13 cellular contexts compared by ENCODE assay signal in genomic region chr2:218448934-218449333, GRCh38. TPM values are rescaled to one million over a fixed set of nuclear protein-coding genes. Genes with fewer than 3 reads are reported as not detected.
A peak's percentile ranks its signal among the peaks of the same experiment; 100 is the strongest.
DNase-seq lines count a peak whose midpoint lies in the region; ATAC-seq lines count a peak whose summit lies in the region.
"Had no signal": no experiment of that assay in that cellular context is flagged by ENCODE, and none has a peak within 500 bp of the region (broad histone marks: within the 10 kb centered on the region; RNA-seq: fewer than 3 reads in every experiment).

No MANE protein-coding gene starts in this region.

- H3K79me1 ChIP-seq in mesenchymal stem cell (replicated peaks; ENCODE audit: low read length, poor library complexity, severe bottlenecking), result peaks cover 2% of the 10 kb centered on the region

- H2AK5ac ChIP-seq in mesenchymal stem cell (ENCODE audit: low read length, severe bottlenecking), result no peak overlapping the region

- no peak overlapping the region for H3K4me3 Mint-ChIP-seq in activated T-cell treated with anti-CD3 and anti-CD28 coated beads, Interleukin-2, amount 50 U/mL, for 72 hours

- no peaks in the 10 kb centered on the region for H3K27me3 ChIP-seq in mesenchymal stem cell (ENCODE audit: control insufficient read depth in 1 of 2, insufficient read depth in 1 of 2, low read length in 2 of 2)
- H3K27me3 ChIP-seq: heart right ventricle had no signal

- H3K14ac ChIP-seq in mesenchymal stem cell (ENCODE audit: low read length in 2 of 2), result no peak overlapping the region

- no peak overlapping the region for H2BK15ac ChIP-seq in mesenchymal stem cell (ENCODE audit: low read depth, poor library complexity, severe bottlenecking)

- no peak overlapping the region for H3K4ac ChIP-seq in mesenchymal stem cell (ENCODE audit: low read depth in 1 of 2, low read length in 2 of 2)

- H3K9ac ChIP-seq in mesenchymal stem cell (ENCODE audit: low read length), result no peak overlapping the region

- H3K27ac ChIP-seq in mesenchymal stem cell (ENCODE audit: low read length, poor library complexity, severe bottlenecking), result no peak overlapping the region
- H3K27ac ChIP-seq: coronary artery, heart right ventricle had no signal

- no peak overlapping the region for H3K18ac ChIP-seq in mesenchymal stem cell (ENCODE audit: low read depth in 1 of 2, low read length in 2 of 2)

- H3K36me3 ChIP-seq in mesenchymal stem cell (ENCODE audit: control insufficient read depth in 1 of 2, insufficient read depth in 2 of 2, low read depth in 1 of 2, low read length in 2 of 2), result peaks cover 3 to 37% of the 10 kb centered on the region in 2 experiments

- H4K8ac ChIP-seq in mesenchymal stem cell (ENCODE audit: low read length), result no peak overlapping the region

- H3K4me2 ChIP-seq in mesenchymal stem cell (ENCODE audit: low read length, poor library complexity, severe bottlenecking), result no peak overlapping the region

- no peak overlapping the region for H3K23ac ChIP-seq in mesenchymal stem cell (ENCODE audit: low read length in 2 of 2)

- H2BK12ac ChIP-seq in mesenchymal stem cell (ENCODE audit: low read length in 2 of 2), result no peak overlapping the region

- H3K4me1 ChIP-seq in mesenchymal stem cell (ENCODE audit: control insufficient read depth, insufficient read depth, low read depth, low read length), result no peaks in the 10 kb centered on the region
- H3K4me1 ChIP-seq: heart right ventricle had no signal

- peaks cover 2 to 20% of the 10 kb centered on the region in 2 donors for H3K36me3 Mint-ChIP-seq in activated T-cell treated with anti-CD3 and anti-CD28 coated beads, Interleukin-2, amount 50 U/mL, for 72 hours (ENCODE audit: insufficient read depth in 2 of 2)

- peak; percentile 87 for DNase-seq in DMS53 treated with DMSO at 0.1 percent for 48 hours (lab: John Stamatoyannopoulos, UW; ENCODE audit: unreplicated experiment)
- DNase-seq in LHCN-M2 (ENCODE audit: low read depth), result peak; percentile 72
- peak; percentile 22 for DNase-seq in amniotic epithelial cell (ENCODE audit: low read depth)
- peak; percentile 54 for DNase-seq in mesenchymal stem cell
- DNase-seq in NCI-H128 (lab: John Stamatoyannopoulos, UW; ENCODE audit: unreplicated experiment), result no peak
- DNase-seq in activated T-cell treated with anti-CD3 and anti-CD28 coated beads, Interleukin-2, amount 50 U/mL, for 72 hours, result no peak
- DNase-seq: activated CD4-positive, alpha-beta T cell treated with anti-CD3 and anti-CD28 coated beads for 4 hours; activated naive CD4-positive, alpha-beta T cell treated with anti-CD3 and anti-CD28 coated beads, Interleukin-2, amount 50 U/mL, for 16 hours; heart right ventricle; NCI-H446 treated with DMSO at 0.1 percent for 48 hours had no signal

- no peak overlapping the region for H4K91ac ChIP-seq in mesenchymal stem cell (ENCODE audit: low read length)

- no peaks in the 10 kb centered on the region for H3K9me3 ChIP-seq in mesenchymal stem cell (ENCODE audit: control insufficient read depth, low read length)
- H3K9me3 ChIP-seq: heart right ventricle had no signal

- H3K27me3 Mint-ChIP-seq in activated T-cell treated with anti-CD3 and anti-CD28 coated beads, Interleukin-2, amount 50 U/mL, for 72 hours (ENCODE audit: low read depth), result no peaks in the 10 kb centered on the region

- no peak overlapping the region for H2AFZ ChIP-seq in mesenchymal stem cell (ENCODE audit: low read depth, low read length)

- H3K27ac Mint-ChIP-seq in activated T-cell treated with anti-CD3 and anti-CD28 coated beads, Interleukin-2, amount 50 U/mL, for 72 hours, result no peak overlapping the region

- WGBS in mesenchymal stem cell, result 79% methylated on average over 2 of the region's 3 CpGs

- no peaks in the 10 kb centered on the region for H3K9me3 Mint-ChIP-seq in activated T-cell treated with anti-CD3 and anti-CD28 coated beads, Interleukin-2, amount 50 U/mL, for 72 hours

- H3K4me1 Mint-ChIP-seq in activated T-cell treated with anti-CD3 and anti-CD28 coated beads, Interleukin-2, amount 50 U/mL, for 72 hours (ENCODE audit: low read depth), result no peaks in the 10 kb centered on the region

- H2BK5ac ChIP-seq in mesenchymal stem cell (ENCODE audit: low read depth, low read length, poor library complexity, severe bottlenecking), result no peak overlapping the region

- H2BK120ac ChIP-seq in mesenchymal stem cell (ENCODE audit: low read depth, low read length), result no peak overlapping the region

- no peak for ATAC-seq in HG03135 (IDR thresholded peaks at IDR 0.05; ENCODE audit: unreplicated experiment)
- no peak for ATAC-seq in activated T-cell treated with anti-CD3 and anti-CD28 coated beads, Interleukin-2, amount 50 U/mL, for 72 hours (replicated peaks in 1 of 2)
- no peak for ATAC-seq in GM21576 (IDR thresholded peaks at IDR 0.05; ENCODE audit: unreplicated experiment)
- ATAC-seq: heart right ventricle had no signal

- H3K4me3 ChIP-seq in mesenchymal stem cell (ENCODE audit: insufficient read depth in 1 of 2, low read depth in 1 of 2, low read length in 2 of 2), result no peak overlapping the region
- H3K4me3 ChIP-seq: coronary artery, heart right ventricle had no signal

RNA-seq across cellular contexts. Expression of gene VIL1, which starts 30.0 kb away (rescaled TPM):
- total RNA-seq in LHCN-M2 (2014; rRNA removed), result not detected in 2 replicates
- polyA plus RNA-seq in LHCN-M2 (2012), result 0.13 TPM
- not detected for polyA plus RNA-seq in mesenchymal stem cell (2013, experiment 1 of 2)
- under 0.01 TPM for polyA plus RNA-seq in mesenchymal stem cell (2013, experiment 2 of 2)
- not detected for total RNA-seq in activated T-cell treated with anti-CD3 and anti-CD28 coated beads, Interleukin-2, amount 50 U/mL, for 72 hours
- total RNA-seq: heart right ventricle had no signal

RNA-seq across cellular contexts. Expression of gene CTDSP1, which starts 49.3 kb away (rescaled TPM):
- 69.7 and 74.1 TPM in 2 replicates for total RNA-seq in LHCN-M2 (2014; rRNA removed)
- polyA plus RNA-seq in LHCN-M2 (2012), result 69.7 TPM
- polyA plus RNA-seq in mesenchymal stem cell (2013, experiment 1 of 2), result 65.2 TPM
- 63.8 TPM for polyA plus RNA-seq in mesenchymal stem cell (2013, experiment 2 of 2)
- total RNA-seq in activated T-cell treated with anti-CD3 and anti-CD28 coated beads, Interleukin-2, amount 50 U/mL, for 72 hours, result 10 to 100 TPM; 76.7 to 79.0 TPM

Comparison
In these comparisons a context has a peak if more than half of its experiments do, and no peak if none do; other contexts are left out.
1. DNase-seq: peak in DMS53 treated with DMSO at 0.1 percent for 48 hours (single experiment), LHCN-M2 (single experiment), amniotic epithelial cell (single experiment) and mesenchymal stem cell (single experiment); none in NCI-H128 (single experiment) and activated T-cell treated with anti-CD3 and anti-CD28 coated beads, Interleukin-2, amount 50 U/mL, for 72 hours (0 of 2).